8 cellular contexts compared by ENCODE assay signal in genomic region chrX:140817943-140818342, GRCh38.
A peak's percentile ranks its signal among the peaks of the same experiment; 100 is the strongest.
DNase-seq lines count a peak whose midpoint lies in the region; ATAC-seq and TF ChIP-seq lines count a peak whose summit lies in the region.

No MANE protein-coding gene starts in this region.

- ATAC-seq in GM21529 (IDR thresholded peaks at IDR 0.05; ENCODE audit: unreplicated experiment) (peak; percentile 56), GM19035 (IDR thresholded peaks at IDR 0.05; ENCODE audit: unreplicated experiment) (no peak), HG02840 (IDR thresholded peaks at IDR 0.05; ENCODE audit: low FRiP score, unreplicated experiment) (no peak)

- DNase-seq in A673 (ENCODE audit: low spot score) (peak; percentile 24), RPMI8226 (peak; percentile 11), germinal center (ENCODE audit: low spot score) (peak; percentile 1), NCI-H187 (lab: John Stamatoyannopoulos, UW) (no peak)
- DNase-seq in activated CD8-positive, alpha-beta memory T cell treated with anti-CD3 and anti-CD28 coated beads, Interleukin-2, amount 50 U/mL, for 4 hours: no peak

- H3K27ac ChIP-seq in A673 (ENCODE audit: low read depth, low read length, poor library complexity, severe bottlenecking): no peak overlapping the region

- intact Hi-C loops in A673 (cut with micrococcal nuclease; ENCODE audit: unreplicated experiment): no loop called here

- no TSS peak for BruUV-seq in A673 (replicated peaks; lab: Mats Ljungman, UMichigan)

- no peaks in the 10 kb centered on the region for H3K36me3 ChIP-seq in A673 (ENCODE audit: insufficient read depth, low read length, poor library complexity, severe bottlenecking)

- no peaks in the 10 kb centered on the region for H3K4me1 ChIP-seq in A673 (ENCODE audit: insufficient read depth, low read length, poor library complexity, severe bottlenecking)

- CTCF ChIA-PET in A673 (lab: Charles Lee): no interaction called here

- TF ChIP-seq CTCF in A673 (conservative IDR thresholded peaks at IDR 0.05; ENCODE audit: low read depth, low read length): peak; percentile 64

- H3K27me3 ChIP-seq in A673 (replicated peaks; ENCODE audit: insufficient read depth, low read depth, low read length, poor library complexity): no peaks in the 10 kb centered on the region

- POLR2A ChIA-PET in A673 (lab: Charles Lee; ENCODE audit: low non-redundant PET): no interaction called here

- H3K4me3 ChIP-seq in A673 (ENCODE audit: low read depth, low read length, poor library complexity, severe bottlenecking): no peak overlapping the region

- no peaks in the 10 kb centered on the region for H3K9me3 ChIP-seq in A673 (ENCODE audit: low read depth, low read length, poor library complexity, severe bottlenecking)

Comparison
In these comparisons a context has a peak if more than half of its experiments do, and no peak if none do; other contexts are left out.
1. DNase-seq: peak in A673 (single experiment), RPMI8226 (single experiment) and germinal center (single experiment); none in activated CD8-positive, alpha-beta memory T cell treated with anti-CD3 and anti-CD28 coated beads, Interleukin-2, amount 50 U/mL, for 4 hours (single experiment) and NCI-H187 (0 of 2).